ENCODE assay signal across 2 cellular contexts in genomic region chr22:38868886-38869381, GRCh38.
A peak's percentile ranks its signal among the peaks of the same experiment; 100 is the strongest.
TF ChIP-seq lines count a peak whose summit lies in the region.

No MANE protein-coding gene starts in this region.

TF ChIP-seq in IMR-90, 13 proteins besides CTCF, POLR2A, EP300 and RAD21 (continued from another document):
- TF ChIP-seq USF2 (IDR thresholded peaks at IDR 0.05; ENCODE audit: low read depth, low read length) (peak; percentile 58), RFX5 (IDR thresholded peaks at IDR 0.05; ENCODE audit: low read depth, low read length) (no peak), ELK1 (IDR thresholded peaks at IDR 0.05; ENCODE audit: borderline replicate concordance, low read depth, low read length) (no peak), MXI1 (IDR thresholded peaks at IDR 0.05; ENCODE audit: borderline replicate concordance, low read depth, low read length) (peak; percentile 78), SMC3 (IDR thresholded peaks at IDR 0.05; ENCODE audit: low read depth, low read length) (peak; percentile 71), RCOR1 (IDR thresholded peaks at IDR 0.05; ENCODE audit: insufficient replicate concordance, low read length) (no peak), NFE2L2 (IDR thresholded peaks at IDR 0.05; ENCODE audit: low read depth, low read length) (no peak), MAZ (IDR thresholded peaks at IDR 0.05; ENCODE audit: borderline replicate concordance, low read depth, low read length) (peak; percentile 38; the same call in 1 of the 2 replicates), MAFK (IDR thresholded peaks at IDR 0.05; ENCODE audit: low read depth, low read length) (no peak)

TF ChIP-seq in SK-N-SH treated with all-trans-retinoic acid at 6 μM for 48 hours, 23 proteins besides CTCF, POLR2A, EP300 and RAD21:
- no peak for TF ChIP-seq TSHZ2 (CRISPR knock-in tag; IDR thresholded peaks at IDR 0.05)
- TF ChIP-seq SNAI2 (CRISPR knock-in tag; IDR thresholded peaks at IDR 0.05) = no peak
TF ChIP-seq in SK-N-SH treated with all-trans-retinoic acid at 6 μM for 48 hours: peak in this region for 0.
